ENCODE assay signal across 8 cellular contexts in the genomic region with DNA sequence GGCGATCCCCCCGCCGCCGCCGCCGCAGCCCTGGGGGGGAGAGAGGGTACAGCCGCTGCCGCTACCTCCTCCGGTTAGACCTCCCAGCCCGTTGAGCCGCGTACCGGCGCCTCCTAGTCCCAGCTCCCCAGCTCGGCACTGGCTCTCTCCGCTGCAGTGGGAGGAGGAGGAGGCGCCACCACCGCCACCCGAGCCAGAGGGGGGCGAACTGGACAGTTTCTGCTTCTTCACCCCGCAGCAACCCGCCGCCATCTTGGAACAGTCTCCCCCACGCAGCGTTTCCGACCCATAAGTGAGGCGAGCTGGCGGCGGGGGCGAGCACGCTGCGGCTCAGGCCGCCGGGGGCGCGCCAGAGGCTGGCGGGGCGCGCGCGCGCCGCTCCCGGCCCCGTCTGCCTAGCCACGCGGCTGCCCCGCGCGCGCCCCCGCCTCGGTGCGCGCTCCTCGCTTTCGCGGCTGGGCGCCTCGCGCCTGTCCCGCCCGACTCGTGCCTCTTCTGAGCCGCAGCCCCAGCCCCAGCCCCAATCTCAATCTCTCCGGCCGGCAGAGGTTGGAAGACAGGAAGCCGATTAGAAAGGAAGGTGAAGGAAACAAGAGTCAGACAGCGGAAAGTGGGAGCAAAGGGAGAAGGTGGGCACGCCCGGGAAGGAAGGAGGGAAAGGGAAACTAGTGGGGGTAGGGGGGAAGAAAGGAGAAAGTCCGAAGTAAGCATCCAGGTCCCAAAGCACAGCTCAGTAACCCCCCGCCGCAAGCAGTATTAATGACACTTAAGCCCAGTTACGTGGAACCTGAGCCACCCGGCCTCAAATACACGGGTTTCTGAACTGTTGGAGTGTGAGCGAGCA. TPM values are rescaled to one million over a fixed set of nuclear protein-coding genes. Genes with fewer than 3 reads are reported as not detected.
DNase-seq lines count a peak whose midpoint lies in the region; ATAC-seq and TF ChIP-seq lines count a peak whose summit lies in the region.

TSS of gene AMMECR1 (minus strand) at position 266 of the 844 bp plus-strand sequence. CDS start at position 252, 14 bp downstream.

- intact Hi-C loops in colonic mucosa (cut with DNase I): loop anchor here (10.0 kb wide), 1 partner anchor 153 kb away; no protein-coding TSS in a partner anchor

- no peaks in the 10 kb centered on the region for H3K27me3 ChIP-seq in colonic mucosa

- H3K36me3 ChIP-seq in colonic mucosa: no peaks in the 10 kb centered on the region

- peak; percentile 83 for ATAC-seq in HG03432 (IDR thresholded peaks at IDR 0.05; ENCODE audit: unreplicated experiment)
- ATAC-seq in left lobe of liver: peak; percentile 97

- TF ChIP-seq CTCF in colonic mucosa (IDR thresholded peaks at IDR 0.05): no peak

- H3K4me3 ChIP-seq in colonic mucosa: peak within 1 kb of the TSS; percentile 60

- H3K4me1 ChIP-seq in colonic mucosa: no peaks in the 10 kb centered on the region

- H3K9me3 ChIP-seq in colonic mucosa: no peaks in the 10 kb centered on the region

- peak within 1 kb of the TSS; percentile 58 for H3K27ac ChIP-seq in colonic mucosa

- DNase-seq in Ammon's horn (ENCODE audit: low spot score) (peak; percentile 84), GM19238 (ENCODE audit: insufficient read length, low spot score) (peak; percentile 60), NCI-H510A (lab: John Stamatoyannopoulos, UW) (peak; percentile 67), colonic mucosa (peak; percentile 74), left lobe of liver (ENCODE audit: low spot score) (peak; percentile 77)
- DNase-seq in activated CD4-positive, alpha-beta T cell treated with anti-CD3 and anti-CD28 coated beads for 4 hours: peak; percentile 73 to 78
- peak; percentile 77 for DNase-seq in stimulated activated CD4-positive, alpha-beta T cell treated with anti-CD3 and anti-CD28 coated beads, Interleukin-1b, Interleukin-23, amount 100 ng/mL, for 48 hours

- peak within 1 kb of the TSS; percentile 72 to 80 for H3K9ac ChIP-seq in colonic mucosa (ENCODE audit: low read depth in 2 of 2, low read length in 2 of 2)

RNA-seq across cellular contexts. Expression of gene AMMECR1, which starts in this region (rescaled TPM):
- total RNA-seq in colonic mucosa (10 to 100 TPM; 10.4 to 14.4 TPM), left lobe of liver (3.0 TPM)

Comparison
In these comparisons a context has a peak if more than half of its experiments do, and no peak if none do; other contexts are left out.
1. Peak in every context shown above with its lines: DNase-seq, ATAC-seq, H3K4me3 ChIP-seq and H3K27ac ChIP-seq.